ENCODE assay signal across 16 cellular contexts in the genomic region with DNA sequence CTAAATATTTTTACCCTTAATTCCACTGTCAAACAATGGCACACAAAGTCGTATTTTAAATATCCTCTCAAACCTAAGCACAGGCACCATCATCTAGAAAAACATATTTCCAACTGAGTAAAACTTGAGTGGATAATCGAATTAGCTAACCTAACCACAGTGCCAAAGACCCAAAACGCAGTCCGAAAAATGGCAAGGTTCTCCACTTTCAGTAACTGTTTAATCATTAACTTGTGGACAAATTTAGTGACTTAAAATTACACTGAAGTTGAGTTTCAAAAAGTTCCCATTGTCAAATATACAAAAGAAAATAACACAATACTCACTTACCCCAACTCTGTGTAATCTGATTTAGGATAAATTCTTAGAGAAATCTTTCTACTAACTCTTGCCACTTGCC. TPM values are rescaled to one million over a fixed set of nuclear protein-coding genes. Genes with fewer than 3 reads are reported as not detected.
DNase-seq lines count a peak whose midpoint lies in the region; ATAC-seq, FAIRE-seq and TF ChIP-seq lines count a peak whose summit lies in the region.
"Had no signal": no experiment of that assay in that cellular context is flagged by ENCODE, and none has a peak within 500 bp of the region (broad histone marks: within the 10 kb centered on the region; RNA-seq: fewer than 3 reads in every experiment).

No MANE protein-coding gene starts in this region.

- no peaks in the 10 kb centered on the region for H3K9me3 Mint-ChIP-seq in CD4-positive, alpha-beta T cell
- H3K9me3 Mint-ChIP-seq in naive thymus-derived CD4-positive, alpha-beta T cell, result peaks cover 0 to 2% (median 0%) of the 10 kb centered on the region in 11 donors
- H3K9me3 Mint-ChIP-seq in MCF 10A (ENCODE audit: unreplicated experiment), result no peaks in the 10 kb centered on the region
- H3K9me3 Mint-ChIP-seq: CD14-positive monocyte had no signal

- TF ChIP-seq RAD21 in A549 (conservative IDR thresholded peaks at IDR 0.05 in 1 of 2, IDR thresholded peaks at IDR 0.05 in 1 of 2), result no peak

- no peak for FAIRE-seq in A549 (lab: Jason Lieb, UNC)
- FAIRE-seq: H1 had no signal

- TF ChIP-seq CTCF in A549 (IDR thresholded peaks at IDR 0.05), result no peak
- no peak for TF ChIP-seq CTCF in CD4-positive, alpha-beta T cell (IDR thresholded peaks at IDR 0.05)
- no peak for TF ChIP-seq CTCF in adrenal gland (IDR thresholded peaks at IDR 0.05)
- TF ChIP-seq CTCF in MCF 10A (IDR thresholded peaks at IDR 0.05; ENCODE audit: unreplicated experiment), result no peak
- no peak for TF ChIP-seq CTCF in upper lobe of right lung (IDR thresholded peaks at IDR 0.05)
- no peak for TF ChIP-seq CTCF in omental fat pad (IDR thresholded peaks at IDR 0.05)

- peak overlapping the region; percentile 100 for H3K27ac Mint-ChIP-seq in CD4-positive, alpha-beta T cell
- peak overlapping the region in 8 of 9 donors; percentile 12 to 96 (median 64) for H3K27ac Mint-ChIP-seq in naive thymus-derived CD4-positive, alpha-beta T cell
- H3K27ac Mint-ChIP-seq in MCF 10A (ENCODE audit: low read depth, unreplicated experiment), result no peak overlapping the region
- H3K27ac Mint-ChIP-seq: progenitor cell of endocrine pancreas had no signal

- no peaks in the 10 kb centered on the region for H3K27me3 ChIP-seq in CD4-positive, alpha-beta T cell (ENCODE audit: control insufficient read depth, insufficient read depth, low read length)
- H3K27me3 ChIP-seq in adrenal gland (no peaks in the 10 kb centered on the region), upper lobe of right lung (no peaks in the 10 kb centered on the region)
- no peaks in the 10 kb centered on the region for H3K27me3 ChIP-seq in naive thymus-derived CD4-positive, alpha-beta T cell (ENCODE audit: control insufficient read depth in 2 of 2, insufficient read depth in 2 of 2, low read length in 2 of 2)

- TF ChIP-seq POLR2A in A549 (IDR thresholded peaks at IDR 0.05; ENCODE audit: low read length) (no peak), adrenal gland (IDR thresholded peaks at IDR 0.05) (no peak)

- CTCF ChIA-PET in A549 (lab: Yijun Ruan, JAX) (no interaction called here), MCF 10A (lab: Yijun Ruan, JAX) (no interaction called here)
- CTCF ChIA-PET in CD4-positive, alpha-beta T cell (lab: Charles Lee), result no interaction called here
- CTCF ChIA-PET in naive thymus-derived CD4-positive, alpha-beta T cell (lab: Charles Lee), result no interaction called here

- H3K27ac ChIP-seq in A549, result no peak overlapping the region
- H3K27ac ChIP-seq in CD4-positive, alpha-beta T cell (ENCODE audit: low read depth, low read length), result no peak overlapping the region
- H3K27ac ChIP-seq in adrenal gland, result peak overlapping the region in 3 of 5 donors; percentile 27 to 59 (median 48)
- H3K27ac ChIP-seq in naive thymus-derived CD4-positive, alpha-beta T cell (ENCODE audit: low read depth, low read length), result peak overlapping the region; percentile 58
- H3K27ac ChIP-seq in upper lobe of right lung, result no peak overlapping the region

- DNase-seq in A549 (ENCODE audit: low read depth in 1 of 2, low spot score in 1 of 2) (no peak), adrenal gland (no peak), MCF 10A (ENCODE audit: unreplicated experiment) (no peak), upper lobe of right lung (no peak), omental fat pad (ENCODE audit: low spot score) (no peak)
- DNase-seq in CD4-positive, alpha-beta T cell, result no peak
- no peak for DNase-seq in naive thymus-derived CD4-positive, alpha-beta T cell
- DNase-seq: activated effector memory CD4-positive, alpha-beta T cell treated with anti-CD3 and anti-CD28 coated beads, Interleukin-2, amount 50 U/mL, for 16 hours; effector memory CD4-positive, alpha-beta T cell; EL; left colon; NCI-H1436 treated with DMSO at 0.1 percent for 48 hours; NCI-H345 had no signal

- H3K36me3 ChIP-seq in adrenal gland (replicated peaks in 1 of 2), result peaks cover 0 to 48% of the 10 kb centered on the region in 2 donors
- H3K36me3 ChIP-seq in naive thymus-derived CD4-positive, alpha-beta T cell (ENCODE audit: control insufficient read depth in 2 of 3, insufficient read depth in 3 of 3, low read length in 3 of 3), result peaks cover 11 to 45% (median 24%) of the 10 kb centered on the region in 3 experiments
- peaks cover 59% of the 10 kb centered on the region for H3K36me3 ChIP-seq in upper lobe of right lung

- TF ChIP-seq EP300 in A549 (IDR thresholded peaks at IDR 0.05), result no peak

- H3K4me2 ChIP-seq in A549, result peak overlapping the region; percentile 27; the same call in 1 of the 3 replicates

- no peaks in the 10 kb centered on the region for H3K27me3 Mint-ChIP-seq in CD4-positive, alpha-beta T cell
- no peaks in the 10 kb centered on the region for H3K27me3 Mint-ChIP-seq in naive thymus-derived CD4-positive, alpha-beta T cell
- H3K27me3 Mint-ChIP-seq in MCF 10A (ENCODE audit: insufficient read depth, unreplicated experiment), result no peaks in the 10 kb centered on the region
- H3K27me3 Mint-ChIP-seq: progenitor cell of endocrine pancreas had no signal

- H3K4me3 Mint-ChIP-seq in CD4-positive, alpha-beta T cell, result peak overlapping the region; percentile 51
- H3K4me3 Mint-ChIP-seq in naive thymus-derived CD4-positive, alpha-beta T cell, result peak overlapping the region in 9 of 10 donors; percentile 10 to 98 (median 72)
- H3K4me3 Mint-ChIP-seq in MCF 10A (ENCODE audit: unreplicated experiment), result no peak overlapping the region
- H3K4me3 Mint-ChIP-seq: CD14-positive monocyte had no signal

- no peaks in the 10 kb centered on the region for H3K9me3 ChIP-seq in A549
- H3K9me3 ChIP-seq in CD4-positive, alpha-beta T cell (ENCODE audit: control insufficient read depth, low read length), result no peaks in the 10 kb centered on the region
- no peaks in the 10 kb centered on the region for H3K9me3 ChIP-seq in adrenal gland (replicated peaks in 1 of 3)
- no peaks in the 10 kb centered on the region for H3K9me3 ChIP-seq in naive thymus-derived CD4-positive, alpha-beta T cell (ENCODE audit: control insufficient read depth in 2 of 3, low read length in 3 of 3)
- no peaks in the 10 kb centered on the region for H3K9me3 ChIP-seq in upper lobe of right lung

- intact Hi-C loops in CD4-positive, alpha-beta T cell (cut with DNase I, micrococcal nuclease), result no loop called here
- intact Hi-C loops in adrenal gland (cut with DNase I) (no loop called here), MCF 10A (cut with micrococcal nuclease) (no loop called here), upper lobe of right lung (cut with DNase I) (no loop called here)
- intact Hi-C loops in naive thymus-derived CD4-positive, alpha-beta T cell (cut with micrococcal nuclease), result no loop called here

- POLR2A ChIA-PET in A549 (lab: Yijun Ruan, JAX), result no interaction called here
- POLR2A ChIA-PET in CD4-positive, alpha-beta T cell (lab: Charles Lee), result interaction anchor here (0.7 kb wide), 1 partner anchor 67 kb away, joined by 4 read pairs; no protein-coding TSS in a partner anchor
- POLR2A ChIA-PET in naive thymus-derived CD4-positive, alpha-beta T cell (lab: Charles Lee), result interaction anchor here (0.8 to 1.7 kb wide), 2 partner anchors 9 to 12 kb away, joined by 9 read pairs; a partner anchor contains a TSS
- POLR2A ChIA-PET in MCF 10A (lab: Yijun Ruan, JAX), result interaction anchor here (0.7 to 1.6 kb wide), 2 partner anchors 12 to 52 kb away, joined by 3 read pairs; no protein-coding TSS in a partner anchor

- peaks cover 96% of the 10 kb centered on the region for H3K36me3 Mint-ChIP-seq in CD4-positive, alpha-beta T cell (ENCODE audit: low read depth)
- H3K36me3 Mint-ChIP-seq in naive thymus-derived CD4-positive, alpha-beta T cell, result peaks cover 20 to 53% (median 32%) of the 10 kb centered on the region in 5 donors
- peaks cover 72% of the 10 kb centered on the region for H3K36me3 Mint-ChIP-seq in MCF 10A (ENCODE audit: insufficient read depth, unreplicated experiment)

- H3K4me1 Mint-ChIP-seq in CD4-positive, alpha-beta T cell (ENCODE audit: low read depth), result peaks cover 74% of the 10 kb centered on the region
- peaks cover 39 to 89% (median 71%) of the 10 kb centered on the region in 7 donors for H3K4me1 Mint-ChIP-seq in naive thymus-derived CD4-positive, alpha-beta T cell
- peaks cover 15% of the 10 kb centered on the region for H3K4me1 Mint-ChIP-seq in MCF 10A (ENCODE audit: insufficient read depth, unreplicated experiment)

- WGBS in A549 (ENCODE audit: missing lambda C conversion rate), result 77% methylated on average over 4 of the region's 4 CpGs
- 34 to 37% (median 36%) methylated on average over 4 of the region's 4 CpGs for WGBS in adrenal gland, 4 donors

- ATAC-seq in A549, result no peak
- ATAC-seq in CD4-positive, alpha-beta T cell (ENCODE audit: poor library complexity), result no peak
- no peak for ATAC-seq in naive thymus-derived CD4-positive, alpha-beta T cell
- no peak for ATAC-seq in upper lobe of right lung
- no peak for ATAC-seq in omental fat pad (ENCODE audit: low FRiP score)
- ATAC-seq: left colon had no signal

- BruUV-seq in MCF 10A (replicated peaks; lab: Mats Ljungman, UMichigan), result no TSS peak

- H3K4me3 ChIP-seq in A549 (no peak overlapping the region), adrenal gland (peak overlapping the region in 1 of 4 donors; percentile 17), upper lobe of right lung (no peak overlapping the region)
- no peak overlapping the region for H3K4me3 ChIP-seq in naive thymus-derived CD4-positive, alpha-beta T cell (ENCODE audit: low read length)

- H3K4me1 ChIP-seq in A549 (peaks cover 18% of the 10 kb centered on the region), adrenal gland (replicated peaks in 1 of 2) (peaks cover 54 to 61% of the 10 kb centered on the region in 2 donors), upper lobe of right lung (peaks cover 69% of the 10 kb centered on the region)
- H3K4me1 ChIP-seq in naive thymus-derived CD4-positive, alpha-beta T cell (ENCODE audit: control insufficient read depth in 2 of 2, insufficient read depth in 2 of 2, low read length in 2 of 2), result peaks cover 46 to 53% of the 10 kb centered on the region in 2 donors

RNA-seq across cellular contexts. Expression of a gene that starts 10.0 kb away (rescaled TPM):
- polyA plus RNA-seq in A549 (2011; rRNA removed), result 309 and 365 TPM in 2 replicates
- 217 TPM in 2 replicates for polyA plus RNA-seq in A549 (2012; cell fraction: cytosol; rRNA removed)
- 88.8 and 136 TPM in 2 replicates for polyA plus RNA-seq in A549 (2012; cell fraction: nucleus; rRNA removed)
- 304 to 324 TPM (median 312 TPM) in 3 replicates for polyA plus RNA-seq in A549 (2017; fragmentation: RNase III; extraction: RNeasy Plus Mini Kit Qiagen cat#74134 plus additional on column Dnase treatment)
- 143 and 152 TPM in 2 replicates for polyA minus RNA-seq in A549 (2011; rRNA and poly(A)+ RNA removed)
- total RNA-seq in CD4-positive, alpha-beta T cell, result 100 to 1,000 TPM; 260 to 267 TPM
- total RNA-seq in adrenal gland, result 100 to 1,000 TPM; 336 to 804 (median 488) TPM
- 100 to 1,000 TPM; 373 to 465 (median 424) TPM for polyA plus RNA-seq in adrenal gland
- 100 to 1,000 TPM; 259 to 366 (median 327) TPM for total RNA-seq in naive thymus-derived CD4-positive, alpha-beta T cell
- 1,000 to 10,000 TPM in 1 of 2 donors, 100 to 1,000 TPM in 1; 935 to 1,159 TPM for polyA plus RNA-seq in naive thymus-derived CD4-positive, alpha-beta T cell
- 519 and 557 TPM in 2 replicates for total RNA-seq in MCF 10A (2022)
- total RNA-seq in upper lobe of right lung, result 314 TPM
- 100 to 1,000 TPM; 369 to 489 (median 433) TPM for total RNA-seq in omental fat pad

RNA-seq across cellular contexts. Expression of a gene that starts 12.9 kb away (rescaled TPM):
- 21.3 and 27.6 TPM in 2 replicates for polyA plus RNA-seq in A549 (2011; rRNA removed)
- polyA plus RNA-seq in A549 (2012; cell fraction: cytosol; rRNA removed), result 16.9 and 19.1 TPM in 2 replicates
- polyA plus RNA-seq in A549 (2012; cell fraction: nucleus; rRNA removed), result 9.9 and 11.4 TPM in 2 replicates
- polyA plus RNA-seq in A549 (2017; fragmentation: RNase III; extraction: RNeasy Plus Mini Kit Qiagen cat#74134 plus additional on column Dnase treatment), result 21.4 to 24.1 TPM (median 23.2 TPM) in 3 replicates
- polyA minus RNA-seq in A549 (2011; rRNA and poly(A)+ RNA removed), result 8.3 and 12.7 TPM in 2 replicates
- total RNA-seq in CD4-positive, alpha-beta T cell, result 10 to 100 TPM; 28.2 to 28.5 TPM
- total RNA-seq in adrenal gland, result 10 to 100 TPM in 7 of 8 donors, 1 to 10 TPM in 1; 4.1 to 40.0 (median 26.1) TPM
- 10 to 100 TPM; 15.0 to 39.7 (median 17.7) TPM for polyA plus RNA-seq in adrenal gland
- 10 to 100 TPM; 27.6 to 65.1 (median 37.4) TPM for total RNA-seq in naive thymus-derived CD4-positive, alpha-beta T cell
- 100 to 1,000 TPM; 115 to 130 TPM for polyA plus RNA-seq in naive thymus-derived CD4-positive, alpha-beta T cell
- 52.5 and 57.8 TPM in 2 replicates for total RNA-seq in MCF 10A (2022)
- total RNA-seq in upper lobe of right lung, result 30.3 TPM
- total RNA-seq in omental fat pad, result 10 to 100 TPM; 14.4 to 23.2 (median 17.0) TPM

RNA-seq across cellular contexts. Expression of a gene that starts 52.1 kb away (rescaled TPM):
- polyA plus RNA-seq in A549 (2011; rRNA removed) (1.6 and 2.6 TPM in 2 replicates), A549 (2017; fragmentation: RNase III; extraction: RNeasy Plus Mini Kit Qiagen cat#74134 plus additional on column Dnase treatment) (2.0 to 3.0 TPM (median 2.9 TPM) in 3 replicates), adrenal gland (10 to 100 TPM in 1 of 3 donors, 1 to 10 TPM in 1, under 1 TPM in 1; 0.33 to 13.0 (median 7.9) TPM)
- polyA plus RNA-seq in A549 (2012; cell fraction: cytosol; rRNA removed), result 2.4 and 4.1 TPM in 2 replicates
- polyA plus RNA-seq in A549 (2012; cell fraction: nucleus; rRNA removed), result 4.3 and 5.3 TPM in 2 replicates
- 0.95 and 2.7 TPM in 2 replicates for polyA minus RNA-seq in A549 (2011; rRNA and poly(A)+ RNA removed)
- total RNA-seq in CD4-positive, alpha-beta T cell, result 10 to 100 TPM; 47.5 to 48.1 TPM
- total RNA-seq in adrenal gland (10 to 100 TPM; 12.4 to 37.2 (median 32.8) TPM), MCF 10A (2022) (18.5 and 18.9 TPM in 2 replicates), upper lobe of right lung (38.9 TPM), omental fat pad (10 to 100 TPM; 12.8 to 18.5 (median 16.3) TPM)
- 100 to 1,000 TPM in 2 of 5 experiments, 10 to 100 TPM in 3; 58.6 to 122 (median 72.8) TPM for total RNA-seq in naive thymus-derived CD4-positive, alpha-beta T cell
- polyA plus RNA-seq in naive thymus-derived CD4-positive, alpha-beta T cell, result 10 to 100 TPM; 27.2 to 56.0 TPM

Comparison
In these comparisons a context has a peak if more than half of its experiments do, and no peak if none do; other contexts are left out.
1. H3K27ac ChIP-seq: peak in adrenal gland (3 of 5) and naive thymus-derived CD4-positive, alpha-beta T cell (single experiment); none in A549 (0 of 2), CD4-positive, alpha-beta T cell (single experiment) and upper lobe of right lung (single experiment).